In genomic region chr10:60681103-60681502, GRCh38 we compare ENCODE assay signal across 30 cellular contexts.
"Had no signal": no experiment of that assay in that cellular context is flagged by ENCODE, and none has a peak within 500 bp of the region (broad histone marks: within the 10 kb centered on the region; RNA-seq: fewer than 3 reads in every experiment).

No MANE protein-coding gene starts in this region.

- H3K9me3 Mint-ChIP-seq: natural killer cell; stimulated activated memory B cell treated with anti-CD40 and anti-IgM and Interleukin-4, amounts not matched to agents 10 μg/mL and 1 μg/mL and 100 μg/mL, for 72 hours; stimulated activated naive CD8-positive, alpha-beta T cell treated with anti-CD3 and anti-CD28 coated beads, Interleukin-15, amount 100 ng/mL, for 72 hours had no signal

- H3K9me3 ChIP-seq: neutrophil, pancreas, prostate gland, right lobe of liver, sigmoid colon, suprapubic skin, testis, tibial artery, transverse colon, upper lobe of right lung, uterus had no signal

- H3K4me3 Mint-ChIP-seq: natural killer cell; nephron progenitor cell; neural crest cell; stimulated activated memory B cell treated with anti-CD40 and anti-IgM and Interleukin-4, amounts not matched to agents 10 μg/mL and 1 μg/mL and 100 μg/mL, for 72 hours; stimulated activated naive CD8-positive, alpha-beta T cell treated with anti-CD3 and anti-CD28 coated beads, Interleukin-15, amount 100 ng/mL, for 72 hours; type B pancreatic cell had no signal

- H3K4me2 ChIP-seq: smooth muscle cell had no signal

- FAIRE-seq: pancreas had no signal

- H3K4me1 Mint-ChIP-seq: natural killer cell; nephron progenitor cell; neural crest cell; stimulated activated naive CD8-positive, alpha-beta T cell treated with anti-CD3 and anti-CD28 coated beads, Interleukin-15, amount 100 ng/mL, for 72 hours had no signal

- H3K27me3 ChIP-seq: neutrophil, pancreas, right lobe of liver, sigmoid colon, spleen, suprapubic skin, testis, tibial artery, transverse colon, upper lobe of right lung, uterus had no signal

- H3K27ac Mint-ChIP-seq: natural killer cell; nephron progenitor cell; stimulated activated memory B cell treated with anti-CD40 and anti-IgM and Interleukin-4, amounts not matched to agents 10 μg/mL and 1 μg/mL and 100 μg/mL, for 72 hours; stimulated activated naive CD8-positive, alpha-beta T cell treated with anti-CD3 and anti-CD28 coated beads, Interleukin-15, amount 100 ng/mL, for 72 hours; type B pancreatic cell had no signal

- H3K27me3 Mint-ChIP-seq: naive thymus-derived CD4-positive, alpha-beta T cell; stimulated activated memory B cell treated with anti-CD40 and anti-IgM and Interleukin-4, amounts not matched to agents 10 μg/mL and 1 μg/mL and 100 μg/mL, for 72 hours; type B pancreatic cell had no signal

- H3K4me3 ChIP-seq: pancreas, prostate gland, right lobe of liver, sigmoid colon, smooth muscle cell, spleen, suprapubic skin, testis, tibial artery, transverse colon, upper lobe of right lung, uterus had no signal

- H3K36me3 ChIP-seq: neutrophil, pancreas, prostate gland, right lobe of liver, sigmoid colon, spleen, suprapubic skin, tibial artery, transverse colon, upper lobe of right lung, uterus had no signal

- H3K4me1 ChIP-seq: prostate gland, right lobe of liver, sigmoid colon, spleen, testis, tibial artery, transverse colon, upper lobe of right lung, uterus had no signal

- ATAC-seq: naive thymus-derived CD4-positive, alpha-beta T cell; natural killer cell; pancreas; right cardiac atrium; right lobe of liver; stimulated activated memory B cell treated with anti-CD40 and anti-IgM and Interleukin-4, amounts not matched to agents 10 μg/mL and 1 μg/mL and 100 μg/mL, for 72 hours; stimulated activated naive CD8-positive, alpha-beta T cell treated with anti-CD3 and anti-CD28 coated beads, Interleukin-15, amount 100 ng/mL, for 72 hours; stimulated activated naive CD8-positive, alpha-beta T cell treated with anti-CD3 and anti-CD28 coated beads, Interleukin-15, Interleukin-2, amounts not matched to agents 100 U/mL and 50 U/mL, for 24 hours; upper lobe of right lung had no signal

- DNase-seq: naive thymus-derived CD4-positive, alpha-beta T cell; natural killer cell; nephron progenitor cell; nucleus accumbens; pancreas; right cardiac atrium; right lobe of liver; sigmoid colon; spleen; stimulated activated CD4-positive, alpha-beta T cell treated with anti-CD3 and anti-CD28 coated beads, Interleukin-12 subunit alpha, Interleukin-12 subunit beta, amount 100 ng/mL, for 4 hours; stimulated activated CD4-positive, alpha-beta T cell treated with anti-CD3 and anti-CD28 coated beads, Interleukin-1b, Interleukin-23, amount 100 ng/mL, for 48 hours; stimulated activated CD4-positive, alpha-beta T cell treated with anti-CD3 and anti-CD28 coated beads, Interleukin-4, amount 100 ng/mL, for 1 hour; stimulated activated CD4-positive, alpha-beta T cell treated with anti-CD3 and anti-CD28 coated beads, Interleukin-4, amount 100 ng/mL, for 4 hours; stimulated activated CD8-positive, alpha-beta memory T cell treated with anti-CD3 and anti-CD28 coated beads, Interleukin-4, amount 100 ng/mL, for 48 hours; stimulated activated naive CD4-positive, alpha-beta T cell; stimulated activated naive CD8-positive, alpha-beta T cell treated with anti-CD3 and anti-CD28 coated beads, Interleukin-15, amount 100 ng/mL, for 72 hours; stimulated activated naive CD8-positive, alpha-beta T cell treated with anti-CD3 and anti-CD28 coated beads, Interleukin-15, Interleukin-2, amounts not matched to agents 100 U/mL and 50 U/mL, for 24 hours; substantia nigra; testis; tibial artery; transverse colon; upper lobe of right lung; uterus had no signal

- H3K27ac ChIP-seq: neutrophil, pancreas, prostate gland, right lobe of liver, sigmoid colon, spleen, suprapubic skin, testis, tibial artery, transverse colon, upper lobe of right lung, uterus had no signal

- H3K36me3 Mint-ChIP-seq: natural killer cell had no signal
